In the genomic region with DNA sequence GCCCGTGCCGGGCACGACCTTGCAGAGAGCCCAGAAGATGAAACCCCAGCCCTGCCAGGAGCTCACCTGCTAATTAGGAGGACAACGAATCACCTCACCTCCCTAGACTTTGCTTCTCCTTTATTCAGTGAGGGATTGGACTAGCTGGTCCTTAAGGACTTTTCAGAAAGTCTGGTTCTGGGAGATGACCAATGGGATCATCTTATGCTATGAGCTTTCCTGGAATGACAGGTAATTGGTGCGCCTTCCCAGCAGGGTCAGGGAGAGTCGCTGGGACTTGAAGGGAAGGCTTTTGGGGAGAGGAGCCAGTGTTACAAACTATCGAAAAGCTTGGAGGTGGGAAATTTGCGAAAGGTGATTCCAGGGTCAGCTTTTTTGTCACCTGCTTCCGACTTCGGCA, we compare ENCODE assay signal across 8 cellular contexts.
DNase-seq lines count a peak whose midpoint lies in the region; ATAC-seq and TF ChIP-seq lines count a peak whose summit lies in the region.
"Not testable (repeated sequence)": the region's sequence is repeated elsewhere in the genome, so short reads cannot be mapped to it uniquely, and the experiment has no call there.

No MANE protein-coding gene starts in this region.

- DNase-seq in AG04450 (ENCODE audit: low read depth, low spot score); WERI-Rb-1; skeletal muscle cell (ENCODE audit: low read depth): not testable (repeated sequence)
- DNase-seq in NCI-H2029 (lab: John Stamatoyannopoulos, UW) (peak; percentile 22), T47D (ENCODE audit: low read depth in 1 of 2, low spot score in 1 of 2) (peak; percentile 13 to 61), glomerular visceral epithelial cell (ENCODE audit: extremely low spot score) (peak; percentile 28)

- H3K4me1 ChIP-seq in mesodermal cell (ENCODE audit: control insufficient read depth, insufficient read depth, low read length, poor library complexity, severe bottlenecking), result not testable (repeated sequence)

- CTCF ChIA-PET in AG04450 (lab: Charles Lee), result not testable (repeated sequence)

- not testable (repeated sequence) for H3K27ac ChIP-seq in AG04450 (ENCODE audit: low read depth, low read length); WERI-Rb-1; mesodermal cell (ENCODE audit: low read depth, low read length, severe bottlenecking)

- not testable (repeated sequence) for TF ChIP-seq CTCF in AG04450 (IDR thresholded peaks at IDR 0.05; ENCODE audit: low read depth, low read length); WERI-Rb-1 (IDR thresholded peaks at IDR 0.05; ENCODE audit: low read depth, low read length)

- not testable (repeated sequence) for H3K9me3 ChIP-seq in AG04450 (ENCODE audit: control insufficient read depth, insufficient read depth, low read length); WERI-Rb-1 (ENCODE audit: severe bottlenecking); mesodermal cell (ENCODE audit: control insufficient read depth, low read length)

- WGBS in mesodermal cell (ENCODE audit: insufficient coverage in 2 of 2), 2 experiments, result 64 to 66% methylated on average over 5 to 6 of the region's 10 CpGs

- H3K36me3 ChIP-seq in WERI-Rb-1; mesodermal cell (ENCODE audit: control insufficient read depth, insufficient read depth, low read length): not testable (repeated sequence)

- not testable (repeated sequence) for H3K27me3 ChIP-seq in AG04450 (ENCODE audit: control insufficient read depth, insufficient read depth, low read length); WERI-Rb-1 (ENCODE audit: insufficient read depth, low read depth, severe bottlenecking)

- H3K4me3 ChIP-seq in AG04450 (ENCODE audit: low read depth, low read length) (peak overlapping the region; percentile 66), WERI-Rb-1 (ENCODE audit: low read depth, low read length) (peak overlapping the region; percentile 64), mesodermal cell (ENCODE audit: extremely low read depth, insufficient read depth, low read length, poor library complexity, severe bottlenecking) (peak overlapping the region; percentile 55), skeletal muscle cell (ENCODE audit: low read depth, low read length) (peak overlapping the region; percentile 56)

- peak; percentile 8 for ATAC-seq in GM19455 (IDR thresholded peaks at IDR 0.05; ENCODE audit: unreplicated experiment)

- POLR2A ChIA-PET in AG04450 (lab: Yijun Ruan, JAX), result not testable (repeated sequence)

- in situ Hi-C loops in T47D (cut with HindIII; ENCODE audit: low pct_unique_long_range_greater_than_20kb, low sequenced_read_pairs), result not testable (repeated sequence)
